Comparison of ENCODE assay signal across 27 cellular contexts in genomic region chr16:84091460-84091859, GRCh38. TPM values are rescaled to one million over a fixed set of nuclear protein-coding genes. Genes with fewer than 3 reads are reported as not detected.
DNase-seq lines count a peak whose midpoint lies in the region; ATAC-seq and TF ChIP-seq lines count a peak whose summit lies in the region.
"Had no signal": no experiment of that assay in that cellular context is flagged by ENCODE, and none has a peak within 500 bp of the region (broad histone marks: within the 10 kb centered on the region; RNA-seq: fewer than 3 reads in every experiment).

No MANE protein-coding gene starts in this region.

- H3F3A ChIP-seq in PC-3 (ENCODE audit: low read length, unreplicated experiment): no peaks in the 10 kb centered on the region

- no peak overlapping the region for H3K9ac ChIP-seq in PC-3 (ENCODE audit: low read length)

- CTCF ChIA-PET in PC-3 (lab: Charles Lee): no interaction called here

- H3K36me3 Mint-ChIP-seq in stimulated activated memory B cell treated with anti-CD40 and anti-IgM and Interleukin-4, amounts not matched to agents 10 μg/mL and 1 μg/mL and 100 μg/mL, for 72 hours: peaks cover 89% of the 10 kb centered on the region

- peaks cover 78% of the 10 kb centered on the region for H3K4me1 ChIP-seq in left ventricle myocardium inferior
- peaks cover 5% of the 10 kb centered on the region for H3K4me1 ChIP-seq in PC-3 (ENCODE audit: insufficient read depth, low read length)
- H3K4me1 ChIP-seq: SJSA1 had no signal

- intact Hi-C loops in left ventricle myocardium inferior (cut with micrococcal nuclease) (no loop called here), PC-3 (cut with micrococcal nuclease) (no loop called here)

- TF ChIP-seq CTCF in WERI-Rb-1 (IDR thresholded peaks at IDR 0.05; ENCODE audit: low read depth, low read length) (no peak), left ventricle myocardium inferior (IDR thresholded peaks at IDR 0.05; ENCODE audit: borderline replicate concordance) (no peak), PC-3 (conservative IDR thresholded peaks at IDR 0.05; ENCODE audit: low read depth, low read length) (no peak)

- H3K4me3 ChIP-seq in WERI-Rb-1 (ENCODE audit: low read depth, low read length) (no peak overlapping the region), left ventricle myocardium inferior (no peak overlapping the region), PC-3 (ENCODE audit: low read length) (no peak overlapping the region)
- H3K4me3 ChIP-seq: GM23338, lung, MG63, SJSA1, spleen, thyroid gland had no signal

- DNase-seq in D341Med (ENCODE audit: low spot score): peak; percentile 63
- peak; percentile 56 for DNase-seq in NCI-H1694 treated with DMSO at 0.1 percent for 48 hours (lab: John Stamatoyannopoulos, UW)
- peak; percentile 45 for DNase-seq in WERI-Rb-1
- DNase-seq in left ventricle myocardium inferior: peak; percentile 41
- DNase-seq in NCI-H2081 treated with DMSO at 0.1 percent for 48 hours (lab: John Stamatoyannopoulos, UW): no peak
- no peak for DNase-seq in PC-3
- DNase-seq: activated CD4-positive, alpha-beta T cell treated with anti-CD3 and anti-CD28 coated beads for 4 hours; activated naive CD4-positive, alpha-beta T cell treated with anti-CD3 and anti-CD28 coated beads, Interleukin-2, amount 10 ng/mL, durations not matched to agents 7 days and 5 days; activated T-cell treated with anti-CD3 and anti-CD28 coated beads, Interleukin-2, amount 50 U/mL, for 48 hours; erythroblast; islet precursor cell; MG63; NCI-H1436 treated with DMSO at 0.1 percent for 48 hours; spleen; stimulated activated CD4-positive, alpha-beta T cell treated with anti-CD3 and anti-CD28 coated beads, Interleukin-4, amount 100 ng/mL, for 1 hour; stimulated activated naive CD8-positive, alpha-beta T cell treated with anti-CD3 and anti-CD28 coated beads, Interleukin-15, Interleukin-2, amounts not matched to agents 100 U/mL and 50 U/mL, for 24 hours; thyroid gland had no signal

- H3K27ac Mint-ChIP-seq in stimulated activated memory B cell treated with anti-CD40 and anti-IgM and Interleukin-4, amounts not matched to agents 10 μg/mL and 1 μg/mL and 100 μg/mL, for 72 hours: no peak overlapping the region
- H3K27ac Mint-ChIP-seq: activated naive CD4-positive, alpha-beta T cell treated with anti-CD3 and anti-CD28 coated beads, Interleukin-2, amount 10 ng/mL, durations not matched to agents 7 days and 5 days; B cell; GM23338 had no signal

- H4K20me1 ChIP-seq in PC-3 (ENCODE audit: low read length): no peaks in the 10 kb centered on the region

- peaks cover 31% of the 10 kb centered on the region for H3K4me1 Mint-ChIP-seq in stimulated activated memory B cell treated with anti-CD40 and anti-IgM and Interleukin-4, amounts not matched to agents 10 μg/mL and 1 μg/mL and 100 μg/mL, for 72 hours
- H3K4me1 Mint-ChIP-seq: GM23338 had no signal

- no peak overlapping the region for H2AFZ ChIP-seq in PC-3 (ENCODE audit: low read length)
- H2AFZ ChIP-seq: GM23338 had no signal

- H3K9me2 ChIP-seq in PC-3 (replicated peaks; ENCODE audit: low read length): no peaks in the 10 kb centered on the region

- no peak overlapping the region for H3K4me3 Mint-ChIP-seq in stimulated activated memory B cell treated with anti-CD40 and anti-IgM and Interleukin-4, amounts not matched to agents 10 μg/mL and 1 μg/mL and 100 μg/mL, for 72 hours
- H3K4me3 Mint-ChIP-seq: activated naive CD4-positive, alpha-beta T cell treated with anti-CD3 and anti-CD28 coated beads, Interleukin-2, amount 10 ng/mL, durations not matched to agents 7 days and 5 days; B cell; central memory CD8-positive, alpha-beta T cell; GM23338; T-helper 1 cell treated with Interleukin-12 subunit alpha and Interleukin-12 subunit beta and Interleukin-4 antibody, amounts not matched to agents 30 μg/mL and 1 μg/mL, for 36 hours had no signal

- H3K36me3 ChIP-seq in WERI-Rb-1: peaks cover 37% of the 10 kb centered on the region
- H3K36me3 ChIP-seq in left ventricle myocardium inferior: peaks cover 98% of the 10 kb centered on the region
- peaks cover 12% of the 10 kb centered on the region; the same call in 1 of the 2 replicates for H3K36me3 ChIP-seq in PC-3 (ENCODE audit: low read depth, low read length)

- ATAC-seq in stimulated activated memory B cell treated with anti-CD40 and anti-IgM and Interleukin-4, amounts not matched to agents 10 μg/mL and 1 μg/mL and 100 μg/mL, for 72 hours: no peak
- ATAC-seq in HG02884 (IDR thresholded peaks at IDR 0.05; ENCODE audit: unreplicated experiment) (no peak), PC-3 (no peak)
- ATAC-seq: GM23338; stimulated activated naive CD8-positive, alpha-beta T cell treated with anti-CD3 and anti-CD28 coated beads, Interleukin-15, Interleukin-2, amounts not matched to agents 100 U/mL and 50 U/mL, for 24 hours had no signal

- no peaks in the 10 kb centered on the region for H3K9me3 Mint-ChIP-seq in stimulated activated memory B cell treated with anti-CD40 and anti-IgM and Interleukin-4, amounts not matched to agents 10 μg/mL and 1 μg/mL and 100 μg/mL, for 72 hours
- H3K9me3 Mint-ChIP-seq: activated naive CD4-positive, alpha-beta T cell treated with anti-CD3 and anti-CD28 coated beads, Interleukin-2, amount 10 ng/mL, durations not matched to agents 7 days and 5 days; central memory CD8-positive, alpha-beta T cell; GM23338; T-helper 1 cell treated with Interleukin-12 subunit alpha and Interleukin-12 subunit beta and Interleukin-4 antibody, amounts not matched to agents 30 μg/mL and 1 μg/mL, for 36 hours had no signal

- H3K9me3 ChIP-seq in WERI-Rb-1 (ENCODE audit: severe bottlenecking) (no peaks in the 10 kb centered on the region), left ventricle myocardium inferior (replicated peaks) (no peaks in the 10 kb centered on the region), PC-3 (ENCODE audit: low read length) (no peaks in the 10 kb centered on the region)
- H3K9me3 ChIP-seq: MG63, SJSA1, spleen, thyroid gland had no signal

- POLR2A ChIA-PET in PC-3 (lab: Charles Lee; ENCODE audit: unreplicated experiment): no interaction called here

- H3K27me3 ChIP-seq in WERI-Rb-1 (ENCODE audit: insufficient read depth, low read depth, severe bottlenecking) (no peaks in the 10 kb centered on the region), left ventricle myocardium inferior (ENCODE audit: low read depth) (no peaks in the 10 kb centered on the region), PC-3 (ENCODE audit: low read length) (no peaks in the 10 kb centered on the region)
- H3K27me3 ChIP-seq: MG63, SJSA1, spleen, thyroid gland had no signal

- no TSS peak for BruUV-seq in PC-3 (replicated peaks; lab: Mats Ljungman, UMichigan)

- peak overlapping the region; percentile 83 for H3K27ac ChIP-seq in WERI-Rb-1
- H3K27ac ChIP-seq in left ventricle myocardium inferior (replicated peaks): peak overlapping the region; percentile 73
- no peak overlapping the region for H3K27ac ChIP-seq in PC-3 (ENCODE audit: low read length)
- H3K27ac ChIP-seq: SJSA1, spleen, thyroid gland had no signal

- H3K27me3 Mint-ChIP-seq in stimulated activated memory B cell treated with anti-CD40 and anti-IgM and Interleukin-4, amounts not matched to agents 10 μg/mL and 1 μg/mL and 100 μg/mL, for 72 hours: no peaks in the 10 kb centered on the region
- H3K27me3 Mint-ChIP-seq: activated naive CD4-positive, alpha-beta T cell treated with anti-CD3 and anti-CD28 coated beads, Interleukin-2, amount 10 ng/mL, durations not matched to agents 7 days and 5 days; B cell; central memory CD8-positive, alpha-beta T cell had no signal

- no peak overlapping the region for H3K4me2 ChIP-seq in PC-3 (ENCODE audit: low read length)
- H3K4me2 ChIP-seq: GM23338 had no signal

- peaks cover 4% of the 10 kb centered on the region for H3K79me2 ChIP-seq in PC-3 (ENCODE audit: low read length)

RNA-seq across cellular contexts. Expression of gene MBTPS1, which starts 25.3 kb away (rescaled TPM):
- total RNA-seq in left ventricle myocardium inferior (72.5 TPM), PC-3 (2014; rRNA removed) (56.1 and 56.6 TPM in 2 replicates)

RNA-seq across cellular contexts. Expression of gene SLC38A8, which starts 48.9 kb away (rescaled TPM):
- total RNA-seq in left ventricle myocardium inferior (not detected), PC-3 (2014; rRNA removed) (not detected in 2 replicates)
- total RNA-seq: B cell, Daoy, frontal cortex, GM23338, lung, SJSA1, spleen, thyroid gland had no signal

RNA-seq across cellular contexts. Expression of gene HSDL1, which starts 53.5 kb away (rescaled TPM):
- total RNA-seq in left ventricle myocardium inferior (23.8 TPM), PC-3 (2014; rRNA removed) (9.7 and 13.3 TPM in 2 replicates)

RNA-seq across cellular contexts. Expression of gene DNAAF1, which starts 53.6 kb away (rescaled TPM):
- total RNA-seq in left ventricle myocardium inferior (0.14 TPM), PC-3 (2014; rRNA removed) (not detected in 2 replicates)
- total RNA-seq: Daoy, SJSA1 had no signal

Comparison
In these comparisons a context has a peak if more than half of its experiments do, and no peak if none do; other contexts are left out.
1. DNase-seq: peak in D341Med (single experiment), NCI-H1694 treated with DMSO at 0.1 percent for 48 hours (single experiment), WERI-Rb-1 (single experiment) and left ventricle myocardium inferior (single experiment); none in NCI-H2081 treated with DMSO at 0.1 percent for 48 hours (single experiment) and PC-3 (single experiment).